ENCODE assay signal across 14 cellular contexts in the genomic region with DNA sequence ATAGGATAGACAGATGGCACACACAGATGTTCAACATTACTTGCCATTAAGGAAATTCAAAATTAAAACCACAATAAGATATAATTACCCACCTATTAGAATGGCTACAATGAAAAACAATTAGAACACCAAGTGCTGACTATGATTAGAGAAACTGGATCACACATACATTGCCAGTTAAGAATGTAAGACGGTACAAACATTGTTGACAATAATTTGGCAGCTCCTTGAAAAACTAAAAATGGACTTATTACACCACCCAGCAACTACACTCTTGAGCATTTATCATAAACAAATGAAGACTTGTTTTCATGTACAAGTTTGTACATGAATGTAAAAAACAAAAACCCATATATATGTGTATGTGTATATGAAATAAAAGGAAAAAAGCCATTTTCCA. TPM values are rescaled to one million over a fixed set of nuclear protein-coding genes. Genes with fewer than 3 reads are reported as not detected.
A peak's percentile ranks its signal among the peaks of the same experiment; 100 is the strongest.
DNase-seq lines count a peak whose midpoint lies in the region; ATAC-seq and TF ChIP-seq lines count a peak whose summit lies in the region.
"Had no signal": no experiment of that assay in that cellular context is flagged by ENCODE, and none has a peak within 500 bp of the region (broad histone marks: within the 10 kb centered on the region; RNA-seq: fewer than 3 reads in every experiment).

No MANE protein-coding gene starts in this region.

- H3K36me3 ChIP-seq in left ventricle myocardium inferior: peaks cover 100% of the 10 kb centered on the region

- peaks cover 69% of the 10 kb centered on the region for H3K36me3 Mint-ChIP-seq in endothelial cell (ENCODE audit: low read depth, unreplicated experiment)
- H3K36me3 Mint-ChIP-seq in activated naive CD8-positive, alpha-beta T cell treated with anti-CD3 and anti-CD28 coated beads for 36 hours: peaks cover 84% of the 10 kb centered on the region

- 58% methylated on average over 1 of the region's 1 CpG for WGBS in right cardiac atrium

- DNase-seq in left ventricle myocardium inferior (no peak), right cardiac atrium (no peak), DMS 273 (lab: John Stamatoyannopoulos, UW; ENCODE audit: unreplicated experiment) (peak; percentile 56), NCI-H1105 treated with DMSO at 0.1 percent for 48 hours (lab: John Stamatoyannopoulos, UW) (peak; percentile 83), endothelial cell (ENCODE audit: low spot score) (no peak), NCI-H2107 (lab: John Stamatoyannopoulos, UW) (no peak)
- DNase-seq in activated naive CD8-positive, alpha-beta T cell treated with anti-CD3 and anti-CD28 coated beads for 36 hours: no peak
- DNase-seq: BE2C; CD4-positive, alpha-beta memory T cell; DND-41; GDM1 had no signal

- peaks cover 4% of the 10 kb centered on the region for H3K27me3 Mint-ChIP-seq in endothelial cell (ENCODE audit: unreplicated experiment)
- no peaks in the 10 kb centered on the region for H3K27me3 Mint-ChIP-seq in activated naive CD8-positive, alpha-beta T cell treated with anti-CD3 and anti-CD28 coated beads for 36 hours
- H3K27me3 Mint-ChIP-seq: CD4-positive, alpha-beta memory T cell had no signal

- H3K4me3 ChIP-seq in left ventricle myocardium inferior: no peak overlapping the region
- H3K4me3 ChIP-seq in right cardiac atrium (ENCODE audit: low read length): no peak overlapping the region
- H3K4me3 ChIP-seq: HAP-1 had no signal

- peaks cover 43% of the 10 kb centered on the region for H3K9me3 Mint-ChIP-seq in endothelial cell (ENCODE audit: unreplicated experiment)
- H3K9me3 Mint-ChIP-seq in activated naive CD8-positive, alpha-beta T cell treated with anti-CD3 and anti-CD28 coated beads for 36 hours: peaks cover 45% of the 10 kb centered on the region

- peak overlapping the region; percentile 24 for H3K4me3 Mint-ChIP-seq in endothelial cell (ENCODE audit: unreplicated experiment)
- H3K4me3 Mint-ChIP-seq in activated naive CD8-positive, alpha-beta T cell treated with anti-CD3 and anti-CD28 coated beads for 36 hours: no peak overlapping the region
- H3K4me3 Mint-ChIP-seq: CD4-positive, alpha-beta memory T cell had no signal

- H3K9me3 ChIP-seq in left ventricle myocardium inferior (replicated peaks): peaks cover 99% of the 10 kb centered on the region
- H3K9me3 ChIP-seq in right cardiac atrium (ENCODE audit: control insufficient read depth, low read length): peaks cover 13% of the 10 kb centered on the region
- H3K9me3 ChIP-seq: BE2C had no signal

- TF ChIP-seq CTCF in left ventricle myocardium inferior (IDR thresholded peaks at IDR 0.05; ENCODE audit: borderline replicate concordance) (no peak), endothelial cell (IDR thresholded peaks at IDR 0.05; ENCODE audit: unreplicated experiment) (no peak)

- H3K27me3 ChIP-seq in left ventricle myocardium inferior (ENCODE audit: low read depth) (no peaks in the 10 kb centered on the region), right cardiac atrium (ENCODE audit: control insufficient read depth, insufficient read depth) (no peaks in the 10 kb centered on the region)
- H3K27me3 ChIP-seq: BE2C had no signal

- H3K27ac Mint-ChIP-seq in endothelial cell (ENCODE audit: unreplicated experiment): no peak overlapping the region
- H3K27ac Mint-ChIP-seq in activated naive CD8-positive, alpha-beta T cell treated with anti-CD3 and anti-CD28 coated beads for 36 hours: no peak overlapping the region

- H3K4me1 Mint-ChIP-seq in endothelial cell (ENCODE audit: unreplicated experiment): no peaks in the 10 kb centered on the region
- no peaks in the 10 kb centered on the region for H3K4me1 Mint-ChIP-seq in activated naive CD8-positive, alpha-beta T cell treated with anti-CD3 and anti-CD28 coated beads for 36 hours
- H3K4me1 Mint-ChIP-seq: CD4-positive, alpha-beta memory T cell had no signal

- intact Hi-C loops in left ventricle myocardium inferior (cut with micrococcal nuclease) (no loop called here), right cardiac atrium (cut with DNase I) (no loop called here)

- ATAC-seq in right cardiac atrium: no peak

- peaks cover 16% of the 10 kb centered on the region for H3K4me1 ChIP-seq in left ventricle myocardium inferior
- no peaks in the 10 kb centered on the region for H3K4me1 ChIP-seq in right cardiac atrium (ENCODE audit: control insufficient read depth, insufficient read depth, low read length)
- H3K4me1 ChIP-seq: BE2C, HAP-1 had no signal

- H3K27ac ChIP-seq in left ventricle myocardium inferior (replicated peaks) (peak overlapping the region; percentile 63), right cardiac atrium (ENCODE audit: low read length) (no peak overlapping the region)
- H3K27ac ChIP-seq: C4-2B, HL-60 had no signal

RNA-seq across cellular contexts. Expression of a gene that starts 13.7 kb away (rescaled TPM):
- total RNA-seq in left ventricle myocardium inferior: 9.8 TPM
- total RNA-seq in right cardiac atrium: 1 to 10 TPM; 6.9 to 8.7 (median 8.6) TPM
- polyA plus RNA-seq in right cardiac atrium: 3.5 TPM
- 9.2 TPM for total RNA-seq in endothelial cell (ENCODE audit: unreplicated experiment)
- total RNA-seq in activated naive CD8-positive, alpha-beta T cell treated with anti-CD3 and anti-CD28 coated beads for 36 hours: 1 to 10 TPM; 7.2 to 8.3 TPM

RNA-seq across cellular contexts. Expression of a gene that starts 34.5 kb away (rescaled TPM):
- 3.8 TPM for total RNA-seq in left ventricle myocardium inferior
- 1 to 10 TPM; 4.0 to 5.8 (median 5.3) TPM for total RNA-seq in right cardiac atrium
- polyA plus RNA-seq in right cardiac atrium: 2.4 TPM
- 9.7 TPM for total RNA-seq in endothelial cell (ENCODE audit: unreplicated experiment)
- total RNA-seq in activated naive CD8-positive, alpha-beta T cell treated with anti-CD3 and anti-CD28 coated beads for 36 hours: 1 to 10 TPM; 8.0 to 9.4 TPM

RNA-seq across cellular contexts. Expression of a gene that starts 47.8 kb away (rescaled TPM):
- total RNA-seq in left ventricle myocardium inferior (18.3 TPM), right cardiac atrium (10 to 100 TPM; 14.1 to 18.7 (median 16.0) TPM), endothelial cell (ENCODE audit: unreplicated experiment) (12.5 TPM)
- polyA plus RNA-seq in right cardiac atrium: 3.9 TPM
- 1 to 10 TPM; 7.4 to 9.3 TPM for total RNA-seq in activated naive CD8-positive, alpha-beta T cell treated with anti-CD3 and anti-CD28 coated beads for 36 hours

Comparison
In these comparisons a context has a peak if more than half of its experiments do, and no peak if none do; other contexts are left out.
1. DNase-seq: peak in DMS 273 (single experiment) and NCI-H1105 treated with DMSO at 0.1 percent for 48 hours (single experiment); none in left ventricle myocardium inferior (single experiment), right cardiac atrium (0 of 3), endothelial cell (single experiment), activated naive CD8-positive, alpha-beta T cell treated with anti-CD3 and anti-CD28 coated beads for 36 hours (single experiment) and NCI-H2107 (single experiment).